8 cellular contexts compared by ENCODE assay signal in the genomic region with DNA sequence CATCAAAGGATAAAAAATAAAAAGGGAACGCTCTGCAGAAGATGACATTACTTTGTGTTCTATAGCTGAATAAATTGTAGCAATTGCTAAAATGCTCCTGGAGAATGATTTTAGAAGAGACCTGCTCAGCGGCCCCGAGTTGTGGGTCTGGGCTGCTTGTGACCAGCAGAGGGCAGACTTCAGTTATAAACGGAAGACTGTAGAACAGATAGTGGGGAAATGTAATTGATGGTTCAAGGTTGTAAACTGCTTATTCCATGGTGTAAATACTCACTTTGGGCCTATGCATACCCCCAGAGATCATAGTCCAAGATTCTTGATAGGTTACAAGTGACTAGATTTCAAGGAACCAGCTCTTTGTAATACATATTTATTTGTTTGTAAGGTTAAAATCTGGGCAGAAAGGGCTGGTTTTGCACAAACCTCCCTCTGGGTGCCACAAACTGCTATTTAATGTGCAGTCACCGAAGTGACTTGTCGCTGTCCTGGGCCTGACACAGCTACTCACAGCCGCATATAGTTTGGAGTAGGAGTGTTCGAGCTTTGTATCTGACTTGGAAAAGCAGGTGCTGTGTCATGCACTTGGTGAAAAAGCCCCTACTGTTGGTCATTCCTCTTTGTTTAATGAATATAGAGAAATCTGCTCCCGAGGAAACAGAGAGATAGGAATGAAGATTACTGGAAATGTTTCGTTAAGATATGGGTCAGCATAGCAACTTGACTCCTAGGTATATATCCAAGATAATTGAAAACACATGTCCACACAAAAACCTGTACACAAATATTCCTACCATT. TPM values are rescaled to one million over a fixed set of nuclear protein-coding genes. Genes with fewer than 3 reads are reported as not detected.
DNase-seq lines count a peak whose midpoint lies in the region; ATAC-seq and TF ChIP-seq lines count a peak whose summit lies in the region.

No MANE protein-coding gene starts in this region.

- ATAC-seq in GM18867 (IDR thresholded peaks at IDR 0.05; ENCODE audit: unreplicated experiment) = peak; percentile 55
- peak; percentile 46 for ATAC-seq in HG03354 (IDR thresholded peaks at IDR 0.05; ENCODE audit: poor library complexity, severe bottlenecking, unreplicated experiment)

- H3K4me3 ChIP-seq in AG09309 (ENCODE audit: control insufficient read depth, low read depth, low read length) = no peak overlapping the region

- peak; percentile 80 for TF ChIP-seq CTCF in AG09309 (IDR thresholded peaks at IDR 0.05; ENCODE audit: control insufficient read depth, insufficient read depth, low read depth, low read length, missing control alignments)

- peak; percentile 38 for DNase-seq in AG09309 (ENCODE audit: low read depth)
- peak; percentile 19 for DNase-seq in NCI-H524 treated with DMSO at 0.1 percent for 48 hours (lab: John Stamatoyannopoulos, UW)
- peak; percentile 22 to 69 for DNase-seq in activated CD4-positive, alpha-beta T cell treated with anti-CD3 and anti-CD28 coated beads, Interleukin-2, amount 50 U/mL, for 24 hours (ENCODE audit: low read depth in 1 of 2, low spot score in 1 of 2)
- peak; percentile 56 to 74 for DNase-seq in dermis microvascular lymphatic vessel endothelial cell (ENCODE audit: low read depth in 2 of 2)
- DNase-seq in medulla oblongata (ENCODE audit: extremely low spot score) = peak; percentile 82
- DNase-seq in stimulated activated CD8-positive, alpha-beta memory T cell treated with anti-CD3 and anti-CD28 coated beads, Interleukin-2, amount 100 ng/mL, for 1 hour (ENCODE audit: low read depth in 2 of 2) = peak; percentile 45

RNA-seq across cellular contexts. Expression of gene NDUFB4, which starts 34.7 kb away (rescaled TPM):
- 20.8 and 25.8 TPM in 2 replicates for total RNA-seq in dermis microvascular lymphatic vessel endothelial cell

Comparison
In these comparisons a context has a peak if more than half of its experiments do, and no peak if none do; other contexts are left out.
1. DNase-seq: peak in every context shown above with its lines; median percentile 82 in medulla oblongata; 65 in dermis microvascular lymphatic vessel endothelial cell; 46 in activated CD4-positive, alpha-beta T cell treated with anti-CD3 and anti-CD28 coated beads, Interleukin-2, amount 50 U/mL, for 24 hours; 45 in stimulated activated CD8-positive, alpha-beta memory T cell treated with anti-CD3 and anti-CD28 coated beads, Interleukin-2, amount 100 ng/mL, for 1 hour; 38 in AG09309; 19 in NCI-H524 treated with DMSO at 0.1 percent for 48 hours.